Comparison of ENCODE assay signal across 19 cellular contexts in the genomic region with DNA sequence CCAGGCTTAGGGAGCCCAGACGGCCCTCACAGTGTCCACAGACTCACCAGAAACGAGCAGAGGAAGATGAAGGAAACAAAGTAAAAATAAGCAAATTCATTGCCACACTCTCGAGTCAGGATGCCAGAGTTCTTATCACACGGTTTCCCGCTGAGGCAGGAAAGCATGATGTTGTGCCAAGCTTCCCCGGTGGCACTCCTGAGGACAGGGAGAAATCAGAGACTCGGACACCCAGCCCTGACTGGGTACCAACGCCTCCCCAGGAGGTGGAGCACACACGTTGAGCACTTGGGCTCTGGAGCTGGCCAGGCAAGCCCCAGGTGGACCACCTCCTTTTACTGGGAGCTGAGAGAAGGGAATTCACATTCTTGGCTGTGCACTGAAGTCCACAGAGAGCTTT.
"Had no signal": no experiment of that assay in that cellular context is flagged by ENCODE, and none has a peak within 500 bp of the region (broad histone marks: within the 10 kb centered on the region; RNA-seq: fewer than 3 reads in every experiment).

No MANE protein-coding gene starts in this region.

- H3K27ac ChIP-seq: esophagus squamous epithelium, foreskin keratinocyte, left ventricle myocardium inferior, lower lobe of right lung, psoas muscle, right lobe of liver, thoracic aorta had no signal

- H3K4me1 ChIP-seq: foreskin keratinocyte, left ventricle myocardium inferior, psoas muscle, right lobe of liver had no signal

- H3K27me3 ChIP-seq: foreskin keratinocyte, right lobe of liver had no signal

- H3K36me3 ChIP-seq: esophagus squamous epithelium, left ventricle myocardium inferior, lower lobe of right lung, right lobe of liver, thoracic aorta had no signal

- DNase-seq: effector memory CD8-positive, alpha-beta T cell; esophagus squamous epithelium; foreskin keratinocyte; immature natural killer cell; left ventricle myocardium inferior; lower lobe of right lung; mesenchymal stem cell; midbrain; occipital lobe; psoas muscle; retina; right lobe of liver; stimulated activated CD4-positive, alpha-beta T cell treated with anti-CD3 and anti-CD28 coated beads, Interleukin-4, amount 100 ng/mL, for 1 hour; stimulated activated CD8-positive, alpha-beta memory T cell treated with anti-CD3 and anti-CD28 coated beads, Interleukin-4, amount 100 ng/mL, for 48 hours; stimulated activated naive CD8-positive, alpha-beta T cell treated with anti-CD3 and anti-CD28 coated beads, Interleukin-15, amount 100 ng/mL, for 72 hours; substantia nigra; trophoblast cell had no signal

- ATAC-seq: effector memory CD8-positive, alpha-beta T cell; foreskin keratinocyte; lower lobe of right lung; psoas muscle; stimulated activated memory B cell treated with anti-CD40 and anti-IgM and Interleukin-4, amounts not matched to agents 10 μg/mL and 1 μg/mL and 100 μg/mL, for 72 hours; stimulated activated naive CD8-positive, alpha-beta T cell treated with anti-CD3 and anti-CD28 coated beads, Interleukin-15, amount 100 ng/mL, for 72 hours had no signal

- H3K9me3 ChIP-seq: lower lobe of right lung, psoas muscle, right lobe of liver had no signal

- H3K4me3 ChIP-seq: esophagus squamous epithelium, left ventricle myocardium inferior, lower lobe of right lung, psoas muscle, right lobe of liver, thoracic aorta had no signal
